Comparison of ENCODE assay signal across 17 cellular contexts in the genomic region with DNA sequence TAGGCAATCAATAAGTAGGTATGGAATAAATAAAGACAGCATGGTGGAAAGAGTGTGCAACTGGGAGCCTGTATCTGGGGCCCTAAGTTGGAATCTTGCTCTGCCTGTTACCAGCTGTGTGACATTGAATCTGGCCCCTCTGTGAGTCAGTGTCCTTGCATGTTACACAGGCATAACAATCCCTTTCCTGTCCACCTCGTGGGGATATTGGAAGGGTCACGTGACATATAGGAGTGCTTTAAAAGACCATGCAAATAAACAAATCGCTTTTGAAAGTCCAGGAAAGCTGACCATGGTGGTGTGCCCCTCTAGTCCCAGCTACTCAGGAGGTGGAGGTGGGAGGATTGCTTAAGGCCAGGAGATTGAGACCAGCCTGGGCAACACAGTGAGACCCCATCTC.
"Had no signal": no experiment of that assay in that cellular context is flagged by ENCODE, and none has a peak within 500 bp of the region (broad histone marks: within the 10 kb centered on the region; RNA-seq: fewer than 3 reads in every experiment).

No MANE protein-coding gene starts in this region.

- ATAC-seq: activated CD4-positive, CD25-positive, alpha-beta regulatory T cell treated with anti-CD3 and anti-CD28 coated beads, Interleukin-2, amount 50 U/mL, for 24 hours; activated CD8-positive, alpha-beta T cell treated with anti-CD3 and anti-CD28 coated beads for 36 hours had no signal

- DNase-seq: activated CD4-positive, alpha-beta T cell treated with anti-CD3 and anti-CD28 coated beads for 4 hours; activated CD8-positive, alpha-beta T cell treated with anti-CD3 and anti-CD28 coated beads for 36 hours; activated effector memory CD4-positive, alpha-beta T cell treated with Interleukin-2 at 50 U/mL for 16 hours; activated naive CD4-positive, alpha-beta T cell treated with anti-CD3 and anti-CD28 coated beads for 36 hours; activated naive CD8-positive, alpha-beta T cell treated with anti-CD3 and anti-CD28 coated beads for 36 hours; activated T-cell treated with anti-CD3 and anti-CD28 coated beads, Interleukin-2, amount 50 U/mL, for 24 hours; brain microvascular endothelial cell; Kasumi-1; NCI-H1048; NCI-H1417; NCI-H1930; NCI-H2171 treated with DMSO at 0.1 percent for 48 hours; NCI-H226; NCI-H526 treated with DMSO at 0.1 percent for 48 hours; NCI-H82; SHP77 had no signal
